ENCODE assay signal across 17 cellular contexts in the genomic region with DNA sequence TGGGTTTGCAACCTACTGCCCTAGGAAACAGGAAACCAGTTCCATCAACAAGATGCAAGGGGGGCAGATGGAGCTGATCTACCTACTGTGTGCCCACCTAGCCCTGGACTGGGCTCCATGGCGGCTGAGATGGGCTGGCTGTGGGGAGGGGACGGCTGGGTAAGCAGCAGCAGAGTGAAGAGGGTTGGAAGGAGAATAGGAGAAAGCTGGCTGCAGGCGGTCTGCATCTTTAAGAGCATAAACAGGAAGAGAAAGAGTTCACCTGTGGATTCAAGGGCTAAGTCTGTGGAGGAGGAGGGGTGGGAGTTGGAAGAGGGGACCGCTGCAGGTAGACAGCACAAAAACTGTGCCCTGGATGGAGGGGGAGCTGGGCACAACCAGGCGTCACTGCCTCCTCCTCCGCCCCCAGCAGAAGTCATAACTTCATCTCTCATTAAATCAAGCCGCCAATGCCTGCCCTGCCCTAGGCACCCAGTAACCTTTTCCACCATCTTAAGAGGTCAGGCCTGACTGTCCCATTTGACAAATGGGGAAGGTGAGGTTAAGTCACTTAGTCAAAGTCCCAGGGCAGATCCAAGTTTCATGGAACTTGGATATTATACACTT. TPM values are rescaled to one million over a fixed set of nuclear protein-coding genes. Genes with fewer than 3 reads are reported as not detected.
"Had no signal": no experiment of that assay in that cellular context is flagged by ENCODE, and none has a peak within 500 bp of the region (broad histone marks: within the 10 kb centered on the region; RNA-seq: fewer than 3 reads in every experiment).

No MANE protein-coding gene starts in this region.

- DNase-seq: activated B cell treated with CpG ODN at 0.5 μM for 24 hours; activated CD4-positive, alpha-beta T cell treated with anti-CD3 and anti-CD28 coated beads, Interleukin-2, amount 50 U/mL, for 1 hour; activated naive CD4-positive, alpha-beta T cell; caudate nucleus; effector memory CD8-positive, alpha-beta T cell; lower lobe of right lung; natural killer cell; nucleus accumbens; stimulated activated CD4-positive, alpha-beta T cell treated with anti-CD3 and anti-CD28 coated beads, Interleukin-12 subunit alpha, Interleukin-12 subunit beta, amount 100 ng/mL, for 4 hours; stimulated activated naive CD4-positive, alpha-beta T cell treated with Interleukin-2 at 50 U/mL for 16 hours; T-cell; upper lobe of left lung had no signal

- ATAC-seq: effector memory CD8-positive, alpha-beta T cell; natural killer cell; T-cell had no signal

- H3K4me1 ChIP-seq: right lobe of liver had no signal

- H3K4me3 ChIP-seq: lower lobe of right lung, right lobe of liver, SK-N-MC, upper lobe of left lung had no signal

- H3K9me3 ChIP-seq: lower lobe of right lung, right lobe of liver, upper lobe of left lung had no signal

- H3K27me3 ChIP-seq: right lobe of liver, upper lobe of left lung had no signal

- H3K36me3 ChIP-seq: lower lobe of right lung, right lobe of liver, upper lobe of left lung had no signal

- H3K27ac ChIP-seq: epithelial cell of prostate, lower lobe of right lung, right lobe of liver, SK-N-MC, upper lobe of left lung had no signal

RNA-seq across cellular contexts. Expression of a gene that starts 0.7 kb away (rescaled TPM):
- total RNA-seq: activated B cell treated with CpG ODN at 0.5 μM for 24 hours, kidney epithelial cell, lower lobe of right lung, natural killer cell, T-cell had no signal

RNA-seq across cellular contexts. Expression of a gene that starts 32.0 kb away (rescaled TPM):
- total RNA-seq: activated B cell treated with CpG ODN at 0.5 μM for 24 hours, kidney epithelial cell, natural killer cell, posterior vena cava, right lobe of liver, T-cell had no signal
